In the genomic region with DNA sequence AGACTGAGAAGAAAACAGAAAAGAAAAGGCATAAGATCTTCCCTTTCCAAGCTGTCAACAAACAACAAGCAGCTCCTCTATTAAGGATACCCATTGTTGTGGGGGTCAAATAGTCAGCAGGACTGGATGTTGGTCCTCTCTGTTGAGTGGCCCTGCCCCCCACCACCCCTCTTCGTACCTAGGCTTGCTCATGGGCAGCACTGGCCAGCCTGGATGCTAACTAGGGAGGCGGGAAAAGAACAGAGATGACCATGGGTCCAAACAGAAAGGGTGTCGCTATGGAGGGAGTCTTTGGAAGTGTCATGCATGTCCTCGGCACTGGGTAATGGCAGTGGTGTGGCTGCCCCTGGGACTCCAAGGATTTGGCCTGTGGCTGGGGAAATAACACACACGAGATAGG, we compare ENCODE assay signal across 17 cellular contexts. TPM values are rescaled to one million over a fixed set of nuclear protein-coding genes. Genes with fewer than 3 reads are reported as not detected.
DNase-seq lines count a peak whose midpoint lies in the region; ATAC-seq and TF ChIP-seq lines count a peak whose summit lies in the region.
"Had no signal": no experiment of that assay in that cellular context is flagged by ENCODE, and none has a peak within 500 bp of the region (broad histone marks: within the 10 kb centered on the region; RNA-seq: fewer than 3 reads in every experiment).

No MANE protein-coding gene starts in this region.

- peak; percentile 5 for DNase-seq in activated CD8-positive, alpha-beta T cell treated with anti-CD3 and anti-CD28 coated beads, Interleukin-2, amount 10 ng/mL, durations not matched to agents 7 days and 5 days
- no peak for DNase-seq in activated CD8-positive, alpha-beta T cell treated with anti-CD3 and anti-CD28 coated beads for 36 hours
- peak; percentile 40 for DNase-seq in coronary artery (ENCODE audit: low spot score)
- DNase-seq in mesenteric fat pad (ENCODE audit: low spot score), result peak; percentile 53
- DNase-seq in stimulated activated effector memory CD8-positive, alpha-beta T cell treated with anti-CD3 and anti-CD28 coated beads, Interleukin-12 subunit alpha, Interleukin-12 subunit beta, amount 100 ng/mL, for 72 hours (ENCODE audit: low spot score in 2 of 2), result no peak
- no peak for DNase-seq in cardiac septum (ENCODE audit: low spot score)
- DNase-seq: AML-193; CD4-positive, CD25-positive, alpha-beta regulatory T cell; DMS53; GF-D8; GM23248; H7 had no signal

- no peak for ATAC-seq in activated CD8-positive, alpha-beta T cell treated with anti-CD3 and anti-CD28 coated beads, Interleukin-2, amount 10 ng/mL, durations not matched to agents 7 days and 5 days
- no peak for ATAC-seq in activated CD8-positive, alpha-beta T cell treated with anti-CD3 and anti-CD28 coated beads for 36 hours
- no peak for ATAC-seq in stimulated activated effector memory CD8-positive, alpha-beta T cell treated with anti-CD3 and anti-CD28 coated beads, Interleukin-12 subunit alpha, Interleukin-12 subunit beta, amount 100 ng/mL, for 72 hours
- ATAC-seq in GM18868 (IDR thresholded peaks at IDR 0.05; ENCODE audit: unreplicated experiment), result no peak
- ATAC-seq in GM18870 (IDR thresholded peaks at IDR 0.05; ENCODE audit: unreplicated experiment), result no peak

- no peak overlapping the region for H3K27ac ChIP-seq in coronary artery
- H3K27ac ChIP-seq: 22Rv1; BLaER1 treated with 17β-estradiol and CSF1 and Interleukin-3, amounts not matched to agents 10 nM and 100 nM; GM23248 had no signal

- CTCF ChIA-PET in activated CD8-positive, alpha-beta T cell treated with anti-CD3 and anti-CD28 coated beads, Interleukin-2, amount 10 ng/mL, durations not matched to agents 7 days and 5 days (lab: Charles Lee), result no interaction called here
- CTCF ChIA-PET in activated CD8-positive, alpha-beta T cell treated with anti-CD3 and anti-CD28 coated beads for 36 hours (lab: Charles Lee), result no interaction called here

- H3K27me3 Mint-ChIP-seq in activated CD8-positive, alpha-beta T cell treated with anti-CD3 and anti-CD28 coated beads, Interleukin-2, amount 10 ng/mL, durations not matched to agents 7 days and 5 days (ENCODE audit: low read depth), result no peaks in the 10 kb centered on the region
- H3K27me3 Mint-ChIP-seq in activated CD8-positive, alpha-beta T cell treated with anti-CD3 and anti-CD28 coated beads for 36 hours, result no peaks in the 10 kb centered on the region
- H3K27me3 Mint-ChIP-seq: CD4-positive, CD25-positive, alpha-beta regulatory T cell had no signal

- H3K27ac Mint-ChIP-seq in activated CD8-positive, alpha-beta T cell treated with anti-CD3 and anti-CD28 coated beads, Interleukin-2, amount 10 ng/mL, durations not matched to agents 7 days and 5 days, result no peak overlapping the region
- H3K27ac Mint-ChIP-seq in activated CD8-positive, alpha-beta T cell treated with anti-CD3 and anti-CD28 coated beads for 36 hours, result no peak overlapping the region
- H3K27ac Mint-ChIP-seq in stimulated activated effector memory CD8-positive, alpha-beta T cell treated with anti-CD3 and anti-CD28 coated beads, Interleukin-12 subunit alpha, Interleukin-12 subunit beta, amount 100 ng/mL, for 72 hours, result peak overlapping the region; percentile 52
- H3K27ac Mint-ChIP-seq: CD4-positive, CD25-positive, alpha-beta regulatory T cell had no signal

- intact Hi-C loops in activated CD8-positive, alpha-beta T cell treated with anti-CD3 and anti-CD28 coated beads for 36 hours (cut with micrococcal nuclease), result no loop called here
- intact Hi-C loops in cardiac septum (cut with DNase I), result loop anchor here (5.0 to 10.0 kb wide), 2 partner anchors 87 to 225 kb away; no protein-coding TSS in a partner anchor

- no peaks in the 10 kb centered on the region for H3K9me3 Mint-ChIP-seq in activated CD8-positive, alpha-beta T cell treated with anti-CD3 and anti-CD28 coated beads, Interleukin-2, amount 10 ng/mL, durations not matched to agents 7 days and 5 days (ENCODE audit: insufficient read depth)
- no peaks in the 10 kb centered on the region for H3K9me3 Mint-ChIP-seq in activated CD8-positive, alpha-beta T cell treated with anti-CD3 and anti-CD28 coated beads for 36 hours
- H3K9me3 Mint-ChIP-seq in stimulated activated effector memory CD8-positive, alpha-beta T cell treated with anti-CD3 and anti-CD28 coated beads, Interleukin-12 subunit alpha, Interleukin-12 subunit beta, amount 100 ng/mL, for 72 hours, result no peaks in the 10 kb centered on the region
- H3K9me3 Mint-ChIP-seq: CD4-positive, CD25-positive, alpha-beta regulatory T cell had no signal

- H3K4me3 Mint-ChIP-seq in activated CD8-positive, alpha-beta T cell treated with anti-CD3 and anti-CD28 coated beads, Interleukin-2, amount 10 ng/mL, durations not matched to agents 7 days and 5 days, result no peak overlapping the region
- no peak overlapping the region for H3K4me3 Mint-ChIP-seq in activated CD8-positive, alpha-beta T cell treated with anti-CD3 and anti-CD28 coated beads for 36 hours
- H3K4me3 Mint-ChIP-seq in stimulated activated effector memory CD8-positive, alpha-beta T cell treated with anti-CD3 and anti-CD28 coated beads, Interleukin-12 subunit alpha, Interleukin-12 subunit beta, amount 100 ng/mL, for 72 hours, result no peak overlapping the region

- no peaks in the 10 kb centered on the region for H3K36me3 Mint-ChIP-seq in activated CD8-positive, alpha-beta T cell treated with anti-CD3 and anti-CD28 coated beads, Interleukin-2, amount 10 ng/mL, durations not matched to agents 7 days and 5 days (ENCODE audit: low read depth)
- no peaks in the 10 kb centered on the region for H3K36me3 Mint-ChIP-seq in activated CD8-positive, alpha-beta T cell treated with anti-CD3 and anti-CD28 coated beads for 36 hours (ENCODE audit: low read depth)
- peaks cover 19% of the 10 kb centered on the region for H3K36me3 Mint-ChIP-seq in stimulated activated effector memory CD8-positive, alpha-beta T cell treated with anti-CD3 and anti-CD28 coated beads, Interleukin-12 subunit alpha, Interleukin-12 subunit beta, amount 100 ng/mL, for 72 hours

- no peak overlapping the region for H3K4me3 ChIP-seq in coronary artery
- H3K4me3 ChIP-seq: BLaER1 treated with 17β-estradiol and CSF1 and Interleukin-3, amounts not matched to agents 10 nM and 100 nM; GM23248 had no signal

- POLR2A ChIA-PET in activated CD8-positive, alpha-beta T cell treated with anti-CD3 and anti-CD28 coated beads, Interleukin-2, amount 10 ng/mL, durations not matched to agents 7 days and 5 days (lab: Charles Lee), result no interaction called here
- POLR2A ChIA-PET in activated CD8-positive, alpha-beta T cell treated with anti-CD3 and anti-CD28 coated beads for 36 hours (lab: Charles Lee), result no interaction called here

- H3K4me1 Mint-ChIP-seq in activated CD8-positive, alpha-beta T cell treated with anti-CD3 and anti-CD28 coated beads, Interleukin-2, amount 10 ng/mL, durations not matched to agents 7 days and 5 days (ENCODE audit: low read depth), result no peaks in the 10 kb centered on the region
- no peaks in the 10 kb centered on the region for H3K4me1 Mint-ChIP-seq in activated CD8-positive, alpha-beta T cell treated with anti-CD3 and anti-CD28 coated beads for 36 hours (ENCODE audit: low read depth)
- H3K4me1 Mint-ChIP-seq in stimulated activated effector memory CD8-positive, alpha-beta T cell treated with anti-CD3 and anti-CD28 coated beads, Interleukin-12 subunit alpha, Interleukin-12 subunit beta, amount 100 ng/mL, for 72 hours, result peaks cover 6% of the 10 kb centered on the region

- TF ChIP-seq CTCF in activated CD8-positive, alpha-beta T cell treated with anti-CD3 and anti-CD28 coated beads for 36 hours (IDR thresholded peaks at IDR 0.05), result no peak
- TF ChIP-seq CTCF in coronary artery (IDR thresholded peaks at IDR 0.05), result no peak

RNA-seq across cellular contexts. Expression of a gene that starts 45.6 kb away (rescaled TPM):
- total RNA-seq in activated CD8-positive, alpha-beta T cell treated with anti-CD3 and anti-CD28 coated beads, Interleukin-2, amount 10 ng/mL, durations not matched to agents 7 days and 5 days, result not detected
- under 1 TPM in 1 of 2 experiments, not detected in 1; 0.18 TPM for total RNA-seq in activated CD8-positive, alpha-beta T cell treated with anti-CD3 and anti-CD28 coated beads for 36 hours
- total RNA-seq in mesenteric fat pad (not detected), cardiac septum (not detected)
- total RNA-seq: CD4-positive, CD25-positive, alpha-beta regulatory T cell; GM23248; H7; HT1080 had no signal

RNA-seq across cellular contexts. Expression of a gene that starts 51.6 kb away (rescaled TPM):
- 10 to 100 TPM; 78.2 to 82.5 TPM for total RNA-seq in activated CD8-positive, alpha-beta T cell treated with anti-CD3 and anti-CD28 coated beads, Interleukin-2, amount 10 ng/mL, durations not matched to agents 7 days and 5 days
- total RNA-seq in activated CD8-positive, alpha-beta T cell treated with anti-CD3 and anti-CD28 coated beads for 36 hours, result 10 to 100 TPM; 81.4 to 85.5 TPM
- total RNA-seq in mesenteric fat pad (46.5 TPM), cardiac septum (21.8 TPM)

Comparison
In these comparisons a context has a peak if more than half of its experiments do, and no peak if none do; other contexts are left out.
1. DNase-seq: peak in activated CD8-positive, alpha-beta T cell treated with anti-CD3 and anti-CD28 coated beads, Interleukin-2, amount 10 ng/mL, durations not matched to agents 7 days and 5 days (single experiment), coronary artery (single experiment) and mesenteric fat pad (single experiment); none in activated CD8-positive, alpha-beta T cell treated with anti-CD3 and anti-CD28 coated beads for 36 hours (single experiment), stimulated activated effector memory CD8-positive, alpha-beta T cell treated with anti-CD3 and anti-CD28 coated beads, Interleukin-12 subunit alpha, Interleukin-12 subunit beta, amount 100 ng/mL, for 72 hours (0 of 2) and cardiac septum (single experiment).